In the genomic region with DNA sequence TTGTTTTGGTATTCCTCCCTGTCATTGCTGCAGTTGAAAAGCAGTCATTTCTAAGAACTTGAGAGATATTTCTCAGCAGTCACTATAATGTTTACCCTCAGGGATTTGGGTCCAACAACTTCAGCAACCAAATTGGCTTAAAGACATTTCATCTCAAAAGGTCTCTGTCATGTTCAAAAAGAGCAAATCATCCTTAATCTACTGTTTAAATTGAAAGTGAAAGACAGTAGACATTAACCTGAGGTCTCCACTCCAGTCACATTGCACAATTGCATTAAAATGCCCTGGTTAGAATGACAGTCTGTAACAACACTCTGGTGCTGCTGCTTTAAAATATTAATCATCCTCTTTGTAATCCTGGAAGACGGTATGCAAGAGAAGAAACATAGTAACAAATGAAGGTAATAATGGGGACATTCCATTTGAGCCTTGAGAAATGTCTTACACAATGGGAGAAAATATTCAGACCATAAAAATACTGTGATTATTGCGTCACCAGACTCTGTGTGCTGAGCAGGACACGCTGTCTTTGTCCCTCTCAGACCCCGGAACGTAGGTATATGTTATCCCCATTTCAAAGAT, we compare ENCODE assay signal across 19 cellular contexts.
DNase-seq lines count a peak whose midpoint lies in the region; ATAC-seq and TF ChIP-seq lines count a peak whose summit lies in the region.
"Had no signal": no experiment of that assay in that cellular context is flagged by ENCODE, and none has a peak within 500 bp of the region (broad histone marks: within the 10 kb centered on the region; RNA-seq: fewer than 3 reads in every experiment).

No MANE protein-coding gene starts in this region.

- H3K27me3 Mint-ChIP-seq in activated CD4-positive, alpha-beta T cell treated with anti-CD3 and anti-CD28 coated beads for 36 hours, result no peaks in the 10 kb centered on the region
- H3K27me3 Mint-ChIP-seq: CD4-positive, CD25-positive, alpha-beta regulatory T cell had no signal

- intact Hi-C loops in activated CD4-positive, alpha-beta T cell treated with anti-CD3 and anti-CD28 coated beads for 36 hours (cut with DNase I, micrococcal nuclease), result no loop called here

- H3K4me1 Mint-ChIP-seq in activated CD4-positive, alpha-beta T cell treated with anti-CD3 and anti-CD28 coated beads for 36 hours, result no peaks in the 10 kb centered on the region
- H3K4me1 Mint-ChIP-seq: CD4-positive, CD25-positive, alpha-beta regulatory T cell had no signal

- POLR2A ChIA-PET in activated CD4-positive, alpha-beta T cell treated with anti-CD3 and anti-CD28 coated beads for 36 hours (lab: Charles Lee), result no interaction called here
- POLR2A ChIA-PET in RWPE1 (lab: Yijun Ruan, JAX; ENCODE audit: low non-redundant PET), result no interaction called here

- no peak overlapping the region for H3K27ac ChIP-seq in RWPE1
- H3K27ac ChIP-seq: A549, brain microvascular endothelial cell, SK-N-MC, spleen had no signal

- CTCF ChIA-PET in activated CD4-positive, alpha-beta T cell treated with anti-CD3 and anti-CD28 coated beads for 36 hours (lab: Charles Lee), result no interaction called here
- CTCF ChIA-PET in RWPE1 (lab: Yijun Ruan, JAX), result no interaction called here

- no peak overlapping the region for H3K4me3 ChIP-seq in fibroblast of pulmonary artery (replicated peaks; ENCODE audit: low read depth, low read length)
- H3K4me3 ChIP-seq: A549, lung, SK-N-MC, spleen had no signal

- no peak overlapping the region for H3K27ac Mint-ChIP-seq in activated CD4-positive, alpha-beta T cell treated with anti-CD3 and anti-CD28 coated beads for 36 hours
- H3K27ac Mint-ChIP-seq: CD4-positive, CD25-positive, alpha-beta regulatory T cell had no signal

- H3K4me3 Mint-ChIP-seq in activated CD4-positive, alpha-beta T cell treated with anti-CD3 and anti-CD28 coated beads for 36 hours, result no peak overlapping the region
- H3K4me3 Mint-ChIP-seq: CD4-positive, CD25-positive, alpha-beta regulatory T cell had no signal

- DNase-seq in activated CD4-positive, alpha-beta T cell treated with anti-CD3 and anti-CD28 coated beads for 36 hours, result no peak
- no peak for DNase-seq in activated CD4-positive, alpha-beta T cell treated with anti-CD3 and anti-CD28 coated beads for 1 hour
- DNase-seq in RWPE1 (ENCODE audit: low spot score) (peak; percentile 4), fibroblast of pulmonary artery (ENCODE audit: low read depth) (peak; percentile 75), pons (ENCODE audit: low spot score) (peak; percentile 35), NCI-H2029 treated with DMSO at 0.1 percent for 48 hours (lab: John Stamatoyannopoulos, UW) (no peak)
- no peak for DNase-seq in stimulated activated naive CD4-positive, alpha-beta T cell (lab: John Stamatoyannopoulos, UW)
- DNase-seq: activated naive CD4-positive, alpha-beta T cell treated with Interleukin-2 at 50 U/mL for 16 hours; brain microvascular endothelial cell; DMS79 treated with DMSO at 0.1 percent for 48 hours; effector CD4-positive, alpha-beta T cell; NCI-H1092; occipital lobe; spleen had no signal

- ATAC-seq in activated CD4-positive, alpha-beta T cell treated with anti-CD3 and anti-CD28 coated beads for 36 hours, result peak; percentile 36
- no peak for ATAC-seq in HG03159 (IDR thresholded peaks at IDR 0.05; ENCODE audit: unreplicated experiment)
- ATAC-seq: A549 had no signal

- TF ChIP-seq CTCF in RWPE1 (conservative IDR thresholded peaks at IDR 0.05; ENCODE audit: low read depth), result no peak
- TF ChIP-seq CTCF in fibroblast of pulmonary artery (IDR thresholded peaks at IDR 0.05; ENCODE audit: low read length, missing control alignments), result no peak

- no peaks in the 10 kb centered on the region for H3K9me3 Mint-ChIP-seq in activated CD4-positive, alpha-beta T cell treated with anti-CD3 and anti-CD28 coated beads for 36 hours (ENCODE audit: low read depth)

- H3K36me3 Mint-ChIP-seq in activated CD4-positive, alpha-beta T cell treated with anti-CD3 and anti-CD28 coated beads for 36 hours (ENCODE audit: low read depth), result no peaks in the 10 kb centered on the region
- H3K36me3 Mint-ChIP-seq: CD4-positive, CD25-positive, alpha-beta regulatory T cell had no signal

Comparison
In these comparisons a context has a peak if more than half of its experiments do, and no peak if none do; other contexts are left out.
1. DNase-seq: peak in RWPE1 (single experiment), fibroblast of pulmonary artery (single experiment) and pons (single experiment); none in activated CD4-positive, alpha-beta T cell treated with anti-CD3 and anti-CD28 coated beads for 36 hours (single experiment), activated CD4-positive, alpha-beta T cell treated with anti-CD3 and anti-CD28 coated beads for 1 hour (single experiment), NCI-H2029 treated with DMSO at 0.1 percent for 48 hours (single experiment) and stimulated activated naive CD4-positive, alpha-beta T cell (0 of 6).